Comparison of ENCODE assay signal across 7 cellular contexts in genomic region chr1:111030590-111030989, GRCh38.
A peak's percentile ranks its signal among the peaks of the same experiment; 100 is the strongest.
DNase-seq lines count a peak whose midpoint lies in the region; ATAC-seq and TF ChIP-seq lines count a peak whose summit lies in the region.

No MANE protein-coding gene starts in this region.

- no peaks in the 10 kb centered on the region for H3F3A ChIP-seq in PC-9 (ENCODE audit: insufficient read depth, low read depth)

- H3K4me3 ChIP-seq in PC-9: no peak overlapping the region

- H3K27ac ChIP-seq in PC-9: no peak overlapping the region

- H3K4me1 ChIP-seq in PC-9 (replicated peaks; ENCODE audit: insufficient read depth): no peaks in the 10 kb centered on the region

- no peaks in the 10 kb centered on the region for H4K20me1 ChIP-seq in PC-9 (ENCODE audit: insufficient read depth)

- H3K9me3 ChIP-seq in PC-9 (ENCODE audit: insufficient read depth, low read depth): 0 out of 2 replicates have a peak, but pooled peaks cover 5% of the 10 kb centered on the region

- no peaks in the 10 kb centered on the region for H3K9me2 ChIP-seq in PC-9 (ENCODE audit: insufficient read depth)

- no peak overlapping the region for H3K4me2 ChIP-seq in PC-9

- intact Hi-C loops in PC-9 (cut with micrococcal nuclease; ENCODE audit: unreplicated experiment): loop anchor here (2.0 to 5.0 kb wide), 3 partner anchors 192 to 377 kb away; no protein-coding TSS in a partner anchor

- in situ Hi-C loops in G401 (cut with HindIII; ENCODE audit: low sequenced_read_pairs): no loop called here

- BruUV-seq in PC-9 (replicated peaks; lab: Mats Ljungman, UMichigan): no TSS peak

- CTCF ChIA-PET in PC-9 (lab: Charles Lee): no interaction called here

- no peaks in the 10 kb centered on the region for H3K36me3 ChIP-seq in PC-9 (ENCODE audit: low read depth)

- no peak overlapping the region for H2AFZ ChIP-seq in PC-9

- ATAC-seq in GM18858 (IDR thresholded peaks at IDR 0.05; ENCODE audit: unreplicated experiment): no peak

- peak; percentile 97 for TF ChIP-seq CTCF in PC-9 (conservative IDR thresholded peaks at IDR 0.05)

- peak; percentile 43 for DNase-seq in G401 (ENCODE audit: low spot score)
- peak in 43 of 76 experiments; percentile 1 to 66 (median 26) for DNase-seq in HUDEP-2 (lab: John Stamatoyannopoulos, UW; ENCODE audit: unreplicated experiment in 76 of 76)
- peak; percentile 33 to 73 for DNase-seq in PC-9
- peak; percentile 7 for DNase-seq in activated effector memory CD4-positive, alpha-beta T cell treated with Interleukin-2 at 50 U/mL for 16 hours
- DNase-seq in hepatic stellate cell (ENCODE audit: low spot score): peak; percentile 25
- peak; percentile 5 to 51 for DNase-seq in stimulated activated CD4-positive, alpha-beta T cell treated with anti-CD3 and anti-CD28 coated beads, Interleukin-1b, Interleukin-23, amount 100 ng/mL, for 4 hours (ENCODE audit: low read depth in 2 of 2)

- H3K27me3 ChIP-seq in PC-9 (ENCODE audit: insufficient read depth, low read depth): no peaks in the 10 kb centered on the region

- POLR2A ChIA-PET in PC-9 (lab: Charles Lee; ENCODE audit: unreplicated experiment): no interaction called here

- no peaks in the 10 kb centered on the region for H3K79me2 ChIP-seq in PC-9 (ENCODE audit: low read depth)
